ENCODE assay signal across 8 cellular contexts in genomic region chrX:40175416-40176255, GRCh38.
A peak's percentile ranks its signal among the peaks of the same experiment; 100 is the strongest.
DNase-seq lines count a peak whose midpoint lies in the region; ATAC-seq and TF ChIP-seq lines count a peak whose summit lies in the region.

No MANE protein-coding gene starts in this region.

- H3K27ac Mint-ChIP-seq in Calu3 (ENCODE audit: unreplicated experiment): no peak overlapping the region

- CTCF ChIA-PET in Calu3 (lab: Charles Lee): no interaction called here

- H3K4me3 ChIP-seq in WI38 (ENCODE audit: low read depth, low read length): peak overlapping the region; percentile 57
- H3K4me3 ChIP-seq in cardiac fibroblast (replicated peaks in 1 of 2; ENCODE audit: low read depth in 2 of 2, low read length in 2 of 2): peak overlapping the region; percentile 38 to 45

- H3K4me3 Mint-ChIP-seq in Calu3 (ENCODE audit: low read depth, unreplicated experiment): peak overlapping the region; percentile 77

- intact Hi-C loops in Calu3 (cut with micrococcal nuclease; ENCODE audit: unreplicated experiment): loop anchor here (10.0 kb wide), 4 partner anchors 161 to 911 kb away; no protein-coding TSS in a partner anchor
- intact Hi-C loops in left colon (cut with DNase I, micrococcal nuclease): no loop called here

- H3K27me3 Mint-ChIP-seq in Calu3 (ENCODE audit: unreplicated experiment): no peaks in the 10 kb centered on the region

- H3K9me3 Mint-ChIP-seq in Calu3 (ENCODE audit: low read depth, unreplicated experiment): peaks cover 4% of the 10 kb centered on the region

- ATAC-seq in GM21737 (IDR thresholded peaks at IDR 0.05; ENCODE audit: unreplicated experiment) (peak; percentile 19), left colon (peak; percentile 60)

- peaks cover 30% of the 10 kb centered on the region for H3K4me1 Mint-ChIP-seq in Calu3 (ENCODE audit: low read depth, unreplicated experiment)

- BruUV-seq in Calu3 (replicated peaks; lab: Mats Ljungman, UMichigan): no TSS peak

- TF ChIP-seq CTCF in Calu3 (IDR thresholded peaks at IDR 0.05; ENCODE audit: unreplicated experiment): no peak
- TF ChIP-seq CTCF in WI38 (IDR thresholded peaks at IDR 0.05; ENCODE audit: low read depth, low read length): no peak
- no peak for TF ChIP-seq CTCF in cardiac fibroblast (IDR thresholded peaks at IDR 0.05; ENCODE audit: low read depth, low read length)

- peak; percentile 50 for DNase-seq in Calu3
- DNase-seq in NCI-H1417 (lab: John Stamatoyannopoulos, UW): peak; percentile 56 to 97 (median 97)
- DNase-seq in cardiac fibroblast (ENCODE audit: low read depth in 2 of 2): peak; percentile 58
- peak; percentile 81 for DNase-seq in left colon
- peak; percentile 77 for DNase-seq in stimulated activated CD4-positive, alpha-beta T cell treated with anti-CD3 and anti-CD28 coated beads, Interleukin-1b, Interleukin-23, amount 100 ng/mL, for 48 hours
- no peak for DNase-seq in medulla oblongata (ENCODE audit: extremely low spot score)

- peaks cover 41% of the 10 kb centered on the region for H3K36me3 Mint-ChIP-seq in Calu3 (ENCODE audit: insufficient read depth, unreplicated experiment)
